ENCODE assay signal across 12 cellular contexts in genomic region chr1:30977511-30977910, GRCh38.
DNase-seq lines count a peak whose midpoint lies in the region; ATAC-seq lines count a peak whose summit lies in the region.
"Had no signal": no experiment of that assay in that cellular context is flagged by ENCODE, and none has a peak within 500 bp of the region (broad histone marks: within the 10 kb centered on the region; RNA-seq: fewer than 3 reads in every experiment).

No MANE protein-coding gene starts in this region.

- H3K9me3 ChIP-seq in SK-N-MC (ENCODE audit: low read depth, low read length) = no peaks in the 10 kb centered on the region
- H3K9me3 ChIP-seq: Caco-2, upper lobe of right lung had no signal

- peak overlapping the region; percentile 5; the same call in 1 of the 2 replicates for H3K27ac ChIP-seq in SK-N-MC
- H3K27ac ChIP-seq: upper lobe of right lung had no signal

- no peaks in the 10 kb centered on the region for H3K27me3 Mint-ChIP-seq in activated T-cell treated with anti-CD3 and anti-CD28 coated beads, Interleukin-2, amount 50 U/mL, for 72 hours (ENCODE audit: low read depth)
- H3K27me3 Mint-ChIP-seq in activated T-cell treated with anti-CD3 and anti-CD28 coated beads, Interleukin-2, amount 50 U/mL, for 4 hours (ENCODE audit: low read depth) = no peaks in the 10 kb centered on the region
- peaks cover 0 to 1% (median 0%) of the 10 kb centered on the region in 3 donors for H3K27me3 Mint-ChIP-seq in immature natural killer cell (ENCODE audit: low read depth in 3 of 3)
- no peaks in the 10 kb centered on the region for H3K27me3 Mint-ChIP-seq in stimulated activated naive B cell treated with anti-CD40 and anti-IgM and Interleukin-4, amounts not matched to agents 10 μg/mL and 1 μg/mL and 100 μg/mL, for 72 hours

- DNase-seq in activated T-cell treated with anti-CD3 and anti-CD28 coated beads, Interleukin-2, amount 50 U/mL, for 72 hours = no peak
- DNase-seq in activated T-cell treated with anti-CD3 and anti-CD28 coated beads, Interleukin-2, amount 50 U/mL, for 4 hours = no peak
- DNase-seq in SK-N-MC (ENCODE audit: low read depth, low spot score) (no peak), immature natural killer cell (no peak), amniotic stem cell (lab: John Stamatoyannopoulos, UW) (no peak)
- DNase-seq in stimulated activated naive B cell treated with anti-CD40 and anti-IgM and Interleukin-4, amounts not matched to agents 10 μg/mL and 1 μg/mL and 100 μg/mL, for 72 hours = no peak
- DNase-seq: Caco-2; effector CD4-positive, alpha-beta T cell; stimulated activated CD4-positive, alpha-beta T cell treated with anti-CD3 and anti-CD28 coated beads, Interleukin-4, amount 100 ng/mL, for 24 hours; upper lobe of right lung had no signal

- peak overlapping the region in 1 of 2 donors; percentile 49 for H3K4me3 Mint-ChIP-seq in activated T-cell treated with anti-CD3 and anti-CD28 coated beads, Interleukin-2, amount 50 U/mL, for 72 hours
- H3K4me3 Mint-ChIP-seq in activated T-cell treated with anti-CD3 and anti-CD28 coated beads, Interleukin-2, amount 50 U/mL, for 4 hours = no peak overlapping the region
- H3K4me3 Mint-ChIP-seq in immature natural killer cell = peak overlapping the region in 4 of 5 donors; percentile 10 to 22 (median 16)
- H3K4me3 Mint-ChIP-seq in stimulated activated naive B cell treated with anti-CD40 and anti-IgM and Interleukin-4, amounts not matched to agents 10 μg/mL and 1 μg/mL and 100 μg/mL, for 72 hours = peak overlapping the region in 1 of 2 donors; percentile 22

- peak; percentile 23 to 34 for ATAC-seq in activated T-cell treated with anti-CD3 and anti-CD28 coated beads, Interleukin-2, amount 50 U/mL, for 72 hours (replicated peaks in 1 of 2)
- ATAC-seq in activated T-cell treated with anti-CD3 and anti-CD28 coated beads, Interleukin-2, amount 50 U/mL, for 4 hours = no peak
- no peak for ATAC-seq in stimulated activated naive B cell treated with anti-CD40 and anti-IgM and Interleukin-4, amounts not matched to agents 10 μg/mL and 1 μg/mL and 100 μg/mL, for 72 hours (replicated peaks)
- no peak for ATAC-seq in HG03045 (IDR thresholded peaks at IDR 0.05; ENCODE audit: unreplicated experiment)
- no peak for ATAC-seq in GM18498 (IDR thresholded peaks at IDR 0.05; ENCODE audit: unreplicated experiment)
- ATAC-seq: upper lobe of right lung had no signal

- peaks cover 5 to 43% of the 10 kb centered on the region in 2 donors for H3K36me3 Mint-ChIP-seq in activated T-cell treated with anti-CD3 and anti-CD28 coated beads, Interleukin-2, amount 50 U/mL, for 72 hours (ENCODE audit: insufficient read depth in 2 of 2)
- peaks cover 46% of the 10 kb centered on the region for H3K36me3 Mint-ChIP-seq in activated T-cell treated with anti-CD3 and anti-CD28 coated beads, Interleukin-2, amount 50 U/mL, for 4 hours (ENCODE audit: insufficient read depth)
- H3K36me3 Mint-ChIP-seq in immature natural killer cell = peaks cover 0 to 26% (median 21%) of the 10 kb centered on the region in 3 donors
- peaks cover 44 to 69% of the 10 kb centered on the region in 2 donors for H3K36me3 Mint-ChIP-seq in stimulated activated naive B cell treated with anti-CD40 and anti-IgM and Interleukin-4, amounts not matched to agents 10 μg/mL and 1 μg/mL and 100 μg/mL, for 72 hours

- H3K4me3 ChIP-seq in SK-N-MC = no peak overlapping the region
- H3K4me3 ChIP-seq: upper lobe of right lung had no signal

- H3K9ac ChIP-seq in SK-N-MC (ENCODE audit: insufficient read length) = no peak overlapping the region

- H3K9me3 Mint-ChIP-seq in activated T-cell treated with anti-CD3 and anti-CD28 coated beads, Interleukin-2, amount 50 U/mL, for 72 hours = no peaks in the 10 kb centered on the region
- H3K9me3 Mint-ChIP-seq in activated T-cell treated with anti-CD3 and anti-CD28 coated beads, Interleukin-2, amount 50 U/mL, for 4 hours = no peaks in the 10 kb centered on the region
- no peaks in the 10 kb centered on the region for H3K9me3 Mint-ChIP-seq in immature natural killer cell
- no peaks in the 10 kb centered on the region for H3K9me3 Mint-ChIP-seq in stimulated activated naive B cell treated with anti-CD40 and anti-IgM and Interleukin-4, amounts not matched to agents 10 μg/mL and 1 μg/mL and 100 μg/mL, for 72 hours

- peaks cover 37% of the 10 kb centered on the region for H3K4me1 Mint-ChIP-seq in activated T-cell treated with anti-CD3 and anti-CD28 coated beads, Interleukin-2, amount 50 U/mL, for 72 hours (ENCODE audit: low read depth)
- peaks cover 27% of the 10 kb centered on the region for H3K4me1 Mint-ChIP-seq in activated T-cell treated with anti-CD3 and anti-CD28 coated beads, Interleukin-2, amount 50 U/mL, for 4 hours (ENCODE audit: low read depth)
- H3K4me1 Mint-ChIP-seq in immature natural killer cell = peaks cover 36 to 69% of the 10 kb centered on the region in 2 donors
- peaks cover 24 to 53% of the 10 kb centered on the region in 2 donors for H3K4me1 Mint-ChIP-seq in stimulated activated naive B cell treated with anti-CD40 and anti-IgM and Interleukin-4, amounts not matched to agents 10 μg/mL and 1 μg/mL and 100 μg/mL, for 72 hours

- peaks cover 88% of the 10 kb centered on the region for H3K36me3 ChIP-seq in SK-N-MC (ENCODE audit: insufficient read depth, low read length)

- H3K27ac Mint-ChIP-seq in activated T-cell treated with anti-CD3 and anti-CD28 coated beads, Interleukin-2, amount 50 U/mL, for 72 hours = peak overlapping the region; percentile 95
- H3K27ac Mint-ChIP-seq in immature natural killer cell = peak overlapping the region; percentile 28 to 89 (median 74)
- H3K27ac Mint-ChIP-seq in stimulated activated naive B cell treated with anti-CD40 and anti-IgM and Interleukin-4, amounts not matched to agents 10 μg/mL and 1 μg/mL and 100 μg/mL, for 72 hours = peak overlapping the region; percentile 81

Comparison
In these comparisons a context has a peak if more than half of its experiments do, and no peak if none do; other contexts are left out.
1. ATAC-seq: peak in activated T-cell treated with anti-CD3 and anti-CD28 coated beads, Interleukin-2, amount 50 U/mL, for 72 hours (2 of 2); none in activated T-cell treated with anti-CD3 and anti-CD28 coated beads, Interleukin-2, amount 50 U/mL, for 4 hours (0 of 2), stimulated activated naive B cell treated with anti-CD40 and anti-IgM and Interleukin-4, amounts not matched to agents 10 μg/mL and 1 μg/mL and 100 μg/mL, for 72 hours (0 of 2), HG03045 (single experiment) and GM18498 (single experiment).
2. Peak in every context shown above with its lines, with median percentiles within 50 percentile points of each other: H3K27ac Mint-ChIP-seq.